ENCODE assay signal across 9 cellular contexts in genomic region chr22:20867179-20868099, GRCh38. TPM values are rescaled to one million over a fixed set of nuclear protein-coding genes. Genes with fewer than 3 reads are reported as not detected.
DNase-seq lines count a peak whose midpoint lies in the region; ATAC-seq and TF ChIP-seq lines count a peak whose summit lies in the region.
"Had no signal": no experiment of that assay in that cellular context is flagged by ENCODE, and none has a peak within 500 bp of the region (broad histone marks: within the 10 kb centered on the region; RNA-seq: fewer than 3 reads in every experiment).

No MANE protein-coding gene starts in this region.

- no peak for DNase-seq in activated T-cell treated with anti-CD3 and anti-CD28 coated beads, Interleukin-2, amount 50 U/mL, for 24 hours
- no peak for DNase-seq in activated T-cell treated with anti-CD3 and anti-CD28 coated beads, Interleukin-2, amount 50 U/mL, for 4 hours
- DNase-seq in breast epithelium (ENCODE audit: low spot score in 2 of 2) (no peak), tibial nerve (ENCODE audit: low spot score in 2 of 2) (peak; percentile 20 to 66), GM13977 (ENCODE audit: low spot score) (no peak)
- DNase-seq: activated CD8-positive, alpha-beta memory T cell treated with anti-CD3 and anti-CD28 coated beads, Interleukin-2, amount 50 U/mL, for 4 hours had no signal

- H3K9me3 ChIP-seq in breast epithelium (no peaks in the 10 kb centered on the region), liver (ENCODE audit: control insufficient read depth in 4 of 4, low read length in 3 of 4) (no peaks in the 10 kb centered on the region), tibial nerve (no peaks in the 10 kb centered on the region)

- in situ Hi-C loops in GM13977 (cut with MboI; ENCODE audit: low pct_unique_long_range_greater_than_20kb, low sequenced_read_pairs, unreplicated experiment) = no loop called here

- H3K4me1 Mint-ChIP-seq in activated T-cell treated with anti-CD3 and anti-CD28 coated beads, Interleukin-2, amount 50 U/mL, for 24 hours (ENCODE audit: low read depth) = peaks cover 35% of the 10 kb centered on the region
- H3K4me1 Mint-ChIP-seq in activated T-cell treated with anti-CD3 and anti-CD28 coated beads, Interleukin-2, amount 50 U/mL, for 4 hours (ENCODE audit: low read depth) = peaks cover 17% of the 10 kb centered on the region

- TF ChIP-seq POLR2A in breast epithelium (IDR thresholded peaks at IDR 0.05) = no peak
- peak in 1 of 2 donors; percentile 62 for TF ChIP-seq POLR2A in tibial nerve (IDR thresholded peaks at IDR 0.05)

- peak overlapping the region; percentile 66 to 87 for H3K27ac ChIP-seq in breast epithelium
- peak overlapping the region; percentile 89 to 92 for H3K27ac ChIP-seq in liver (ENCODE audit: low read depth in 1 of 2, low read length in 2 of 2)
- peak overlapping the region; percentile 37 to 82 (median 82) for H3K27ac ChIP-seq in tibial nerve

- peak overlapping the region; percentile 16 for H3K27ac Mint-ChIP-seq in activated T-cell treated with anti-CD3 and anti-CD28 coated beads, Interleukin-2, amount 50 U/mL, for 24 hours

- TF ChIP-seq CTCF in breast epithelium (IDR thresholded peaks at IDR 0.05) = no peak
- no peak for TF ChIP-seq CTCF in liver (IDR thresholded peaks at IDR 0.05; ENCODE audit: low read depth, low read length, missing input control)
- TF ChIP-seq CTCF in tibial nerve (IDR thresholded peaks at IDR 0.05) = no peak
- no peak for TF ChIP-seq CTCF in GM13977 (IDR thresholded peaks at IDR 0.05; ENCODE audit: extremely low read depth, insufficient read depth, missing control alignments)

- intact Hi-C loops in breast epithelium (cut with DNase I; ENCODE audit: low total_unique reads) = no loop called here

- no peaks in the 10 kb centered on the region for H3K9me3 Mint-ChIP-seq in activated T-cell treated with anti-CD3 and anti-CD28 coated beads, Interleukin-2, amount 50 U/mL, for 24 hours
- no peaks in the 10 kb centered on the region for H3K9me3 Mint-ChIP-seq in activated T-cell treated with anti-CD3 and anti-CD28 coated beads, Interleukin-2, amount 50 U/mL, for 4 hours

- H3K36me3 ChIP-seq in breast epithelium (no peaks in the 10 kb centered on the region), liver (ENCODE audit: control insufficient read depth in 4 of 4, insufficient read depth in 3 of 4, low read depth in 1 of 4, low read length in 3 of 4) (peaks cover 0 to 11% (median 6%) of the 10 kb centered on the region in 4 donors), tibial nerve (peaks cover 0 to 55% (median 0%) of the 10 kb centered on the region in 3 donors)

- peak in 1 of 2 donors; percentile 71 for TF ChIP-seq EP300 in tibial nerve (IDR thresholded peaks at IDR 0.05)

- H3K36me3 Mint-ChIP-seq in activated T-cell treated with anti-CD3 and anti-CD28 coated beads, Interleukin-2, amount 50 U/mL, for 24 hours (ENCODE audit: low read depth) = peaks cover 64% of the 10 kb centered on the region
- H3K36me3 Mint-ChIP-seq in activated T-cell treated with anti-CD3 and anti-CD28 coated beads, Interleukin-2, amount 50 U/mL, for 4 hours (ENCODE audit: insufficient read depth) = peaks cover 10% of the 10 kb centered on the region

- H3K4me1 ChIP-seq in breast epithelium (peaks cover 0 to 5% of the 10 kb centered on the region in 2 donors), liver (ENCODE audit: control insufficient read depth in 4 of 4, insufficient read depth in 4 of 4, low read length in 3 of 4) (peaks cover 17 to 38% (median 24%) of the 10 kb centered on the region in 4 donors), tibial nerve (peaks cover 0 to 47% (median 19%) of the 10 kb centered on the region in 4 donors)

- H3K4me3 ChIP-seq in breast epithelium = no peak overlapping the region
- peak overlapping the region; percentile 3 to 24 (median 21) for H3K4me3 ChIP-seq in liver (ENCODE audit: low read depth in 1 of 3, low read length in 3 of 3)
- peak overlapping the region in 1 of 4 donors; percentile 6 for H3K4me3 ChIP-seq in tibial nerve

- H3K27me3 ChIP-seq in breast epithelium (no peaks in the 10 kb centered on the region), liver (ENCODE audit: control insufficient read depth in 4 of 4, insufficient read depth in 4 of 4, low read length in 3 of 4) (no peaks in the 10 kb centered on the region), tibial nerve (no peaks in the 10 kb centered on the region)

- no peak for ATAC-seq in activated T-cell treated with anti-CD3 and anti-CD28 coated beads, Interleukin-2, amount 50 U/mL, for 4 hours
- ATAC-seq in HG02642 (IDR thresholded peaks at IDR 0.05; ENCODE audit: poor library complexity, unreplicated experiment) (no peak), HG02759 (IDR thresholded peaks at IDR 0.05; ENCODE audit: unreplicated experiment) (no peak)

- H3K27me3 Mint-ChIP-seq in activated T-cell treated with anti-CD3 and anti-CD28 coated beads, Interleukin-2, amount 50 U/mL, for 24 hours = no peaks in the 10 kb centered on the region
- no peaks in the 10 kb centered on the region for H3K27me3 Mint-ChIP-seq in activated T-cell treated with anti-CD3 and anti-CD28 coated beads, Interleukin-2, amount 50 U/mL, for 4 hours (ENCODE audit: low read depth)

- no peak overlapping the region for H3K4me3 Mint-ChIP-seq in activated T-cell treated with anti-CD3 and anti-CD28 coated beads, Interleukin-2, amount 50 U/mL, for 24 hours
- no peak overlapping the region for H3K4me3 Mint-ChIP-seq in activated T-cell treated with anti-CD3 and anti-CD28 coated beads, Interleukin-2, amount 50 U/mL, for 4 hours

- WGBS in liver = 17% methylated on average over 12 of the region's 12 CpGs
- 53 to 56% methylated on average over 12 of the region's 12 CpGs for WGBS in tibial nerve, 2 donors

- peak; percentile 42 to 67 for TF ChIP-seq RAD21 in liver (IDR thresholded peaks at IDR 0.05)

- H3K9ac ChIP-seq in liver (ENCODE audit: low read depth in 1 of 2, low read length in 2 of 2) = peak overlapping the region; percentile 27 to 76

TF ChIP-seq in liver, 16 proteins besides CTCF, POLR2A, EP300 and RAD21 (continues in another document):
- TF ChIP-seq HNF4A (conservative IDR thresholded peaks at IDR 0.05) (peak; percentile 68 to 69), EGR1 (IDR thresholded peaks at IDR 0.05; ENCODE audit: low read depth in 2 of 2) (peak; percentile 77 to 91), FOXA2 (IDR thresholded peaks at IDR 0.05) (peak; percentile 54), ATF3 (IDR thresholded peaks at IDR 0.05) (peak; percentile 19), GABPA (IDR thresholded peaks at IDR 0.05 in 1 of 2, conservative IDR thresholded peaks at IDR 0.05 in 1 of 2) (peak in 1 of 2 donors; percentile 80), NR2F2 (IDR thresholded peaks at IDR 0.05) (peak; percentile 98), SP1 (IDR thresholded peaks at IDR 0.05) (peak; percentile 95), JUND (IDR thresholded peaks at IDR 0.05) (peak; percentile 57 to 72), TAF1 (conservative IDR thresholded peaks at IDR 0.05) (peak; percentile 85)
- TF ChIP-seq, protein P1, sequence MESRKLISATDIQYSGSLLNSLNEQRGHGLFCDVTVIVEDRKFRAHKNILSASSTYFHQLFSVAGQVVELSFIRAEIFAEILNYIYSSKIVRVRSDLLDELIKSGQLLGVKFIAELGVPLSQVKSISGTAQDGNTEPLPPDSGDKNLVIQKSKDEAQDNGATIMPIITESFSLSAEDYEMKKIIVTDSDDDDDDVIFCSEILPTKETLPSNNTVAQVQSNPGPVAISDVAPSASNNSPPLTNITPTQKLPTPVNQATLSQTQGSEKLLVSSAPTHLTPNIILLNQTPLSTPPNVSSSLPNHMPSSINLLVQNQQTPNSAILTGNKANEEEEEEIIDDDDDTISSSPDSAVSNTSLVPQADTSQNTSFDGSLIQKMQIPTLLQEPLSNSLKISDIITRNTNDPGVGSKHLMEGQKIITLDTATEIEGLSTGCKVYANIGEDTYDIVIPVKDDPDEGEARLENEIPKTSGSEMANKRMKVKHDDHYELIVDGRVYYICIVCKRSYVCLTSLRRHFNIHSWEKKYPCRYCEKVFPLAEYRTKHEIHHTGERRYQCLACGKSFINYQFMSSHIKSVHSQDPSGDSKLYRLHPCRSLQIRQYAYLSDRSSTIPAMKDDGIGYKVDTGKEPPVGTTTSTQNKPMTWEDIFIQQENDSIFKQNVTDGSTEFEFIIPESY (IDR thresholded peaks at IDR 0.05) = peak; percentile 84
- TF ChIP-seq, protein P2, sequence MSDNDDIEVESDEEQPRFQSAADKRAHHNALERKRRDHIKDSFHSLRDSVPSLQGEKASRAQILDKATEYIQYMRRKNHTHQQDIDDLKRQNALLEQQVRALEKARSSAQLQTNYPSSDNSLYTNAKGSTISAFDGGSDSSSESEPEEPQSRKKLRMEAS (IDR thresholded peaks at IDR 0.05) = peak; percentile 99

RNA-seq across cellular contexts. Expression of gene SNAP29, which starts 8.6 kb away (rescaled TPM):
- 10 to 100 TPM; 19.0 to 22.6 (median 22.2) TPM for total RNA-seq in activated T-cell treated with anti-CD3 and anti-CD28 coated beads, Interleukin-2, amount 50 U/mL, for 4 hours
- total RNA-seq in breast epithelium = 10 to 100 TPM; 17.7 to 28.2 (median 22.5) TPM
- total RNA-seq in liver = 10 to 100 TPM; 10.5 to 13.2 TPM
- polyA plus RNA-seq in liver = 10 to 100 TPM; 19.3 to 26.2 TPM
- total RNA-seq in tibial nerve = 10 to 100 TPM; 18.3 to 36.1 (median 19.6) TPM

RNA-seq across cellular contexts. Expression of gene PI4KA, which starts 8.8 kb away (rescaled TPM):
- 10 to 100 TPM; 64.1 to 66.6 (median 66.5) TPM for total RNA-seq in activated T-cell treated with anti-CD3 and anti-CD28 coated beads, Interleukin-2, amount 50 U/mL, for 4 hours
- total RNA-seq in breast epithelium = 100 to 1,000 TPM in 1 of 3 donors, 10 to 100 TPM in 2; 62.7 to 103 (median 73.5) TPM
- 10 to 100 TPM; 38.0 to 47.5 TPM for total RNA-seq in liver
- 10 to 100 TPM; 19.4 to 34.5 TPM for polyA plus RNA-seq in liver
- total RNA-seq in tibial nerve = 100 to 1,000 TPM in 2 of 4 donors, 10 to 100 TPM in 2; 76.5 to 164 (median 115) TPM

RNA-seq across cellular contexts. Expression of gene CRKL, which starts 49.8 kb away (rescaled TPM):
- total RNA-seq in activated T-cell treated with anti-CD3 and anti-CD28 coated beads, Interleukin-2, amount 50 U/mL, for 4 hours = 10 to 100 TPM; 82.9 to 90.5 (median 89.2) TPM
- total RNA-seq in breast epithelium (10 to 100 TPM; 36.8 to 46.5 (median 42.3) TPM), liver (10 to 100 TPM; 30.0 to 45.5 TPM), tibial nerve (10 to 100 TPM; 44.7 to 59.0 (median 51.5) TPM)
- 10 to 100 TPM; 12.0 to 15.2 TPM for polyA plus RNA-seq in liver

Comparison
In these comparisons a context has a peak if more than half of its experiments do, and no peak if none do; other contexts are left out.
1. DNase-seq: peak in tibial nerve (2 of 2); none in activated T-cell treated with anti-CD3 and anti-CD28 coated beads, Interleukin-2, amount 50 U/mL, for 24 hours (single experiment), activated T-cell treated with anti-CD3 and anti-CD28 coated beads, Interleukin-2, amount 50 U/mL, for 4 hours (single experiment), breast epithelium (0 of 2) and GM13977 (single experiment).
2. H3K4me3 ChIP-seq: peak in liver (3 of 3); none in breast epithelium (0 of 3).
3. Peak in every context shown above with its lines, with median percentiles within 50 percentile points of each other: H3K27ac ChIP-seq.